Comparison of ENCODE assay signal across 8 cellular contexts in genomic region chr1:210584439-210585113, GRCh38.
DNase-seq lines count a peak whose midpoint lies in the region; ATAC-seq and TF ChIP-seq lines count a peak whose summit lies in the region.

No MANE protein-coding gene starts in this region.

- H3K27ac ChIP-seq in C4-2B (no peak overlapping the region), dorsolateral prefrontal cortex (peak overlapping the region in 53 of 59 donors; percentile 3 to 86 (median 66))

- H3K27me3 ChIP-seq in dorsolateral prefrontal cortex = no peaks in the 10 kb centered on the region

- intact Hi-C loops in dorsolateral prefrontal cortex (cut with DNase I) = loop anchor here (1.0 to 10.0 kb wide), 9 partner anchors 38 to 550 kb away; partner anchors contain the start of gene KCNH1 (in 2 of the 2)

- ATAC-seq in GM19397 (IDR thresholded peaks at IDR 0.05; ENCODE audit: unreplicated experiment) = peak; percentile 78

- TF ChIP-seq CTCF in C4-2B (conservative IDR thresholded peaks at IDR 0.05) (peak; percentile 81), dorsolateral prefrontal cortex (IDR thresholded peaks at IDR 0.05 in 54 of 56, conservative IDR thresholded peaks at IDR 0.05 in 2 of 56; ENCODE audit: low read depth in 1 of 56, partially characterized antibody in 56 of 56) (peak; percentile 53 to 96 (median 87))

- H3K4me3 ChIP-seq in dorsolateral prefrontal cortex = no peak overlapping the region

- DNase-seq in HK-2 (ENCODE audit: unreplicated experiment) = peak; percentile 92
- peak; percentile 88 for DNase-seq in NCI-H748 (lab: John Stamatoyannopoulos, UW; ENCODE audit: unreplicated experiment)
- peak; percentile 43 to 49 for DNase-seq in activated CD4-positive, alpha-beta T cell treated with anti-CD3 and anti-CD28 coated beads, Interleukin-2, amount 50 U/mL, for 4 hours
- DNase-seq in dorsolateral prefrontal cortex = peak; percentile 86 to 98 (median 94)
- peak; percentile 36 to 56 for DNase-seq in lung microvascular endothelial cell (ENCODE audit: low read depth in 2 of 2)
- DNase-seq in stimulated activated CD8-positive, alpha-beta memory T cell treated with anti-CD3 and anti-CD28 coated beads, Interleukin-15, amount 100 ng/mL, for 48 hours (ENCODE audit: low read depth in 2 of 2) = peak; percentile 51 to 52
